16 cellular contexts compared by ENCODE assay signal in genomic region chr9:112760821-112761220, GRCh38.
"Had no signal": no experiment of that assay in that cellular context is flagged by ENCODE, and none has a peak within 500 bp of the region (broad histone marks: within the 10 kb centered on the region; RNA-seq: fewer than 3 reads in every experiment).

No MANE protein-coding gene starts in this region.

- H3K4me3 Mint-ChIP-seq: naive thymus-derived CD4-positive, alpha-beta T cell had no signal

- DNase-seq: cerebellar nuclear complex; dermis blood vessel endothelial cell; foreskin melanocyte; heart left ventricle; hippocampal formation; left colon; left ventricle myocardium superior; naive thymus-derived CD4-positive, alpha-beta T cell; posterior cingulate gyrus; stimulated activated CD4-positive, alpha-beta T cell treated with anti-CD3 and anti-CD28 coated beads, Interleukin-2, amount 100 ng/mL, for 24 hours; stimulated activated naive CD4-positive, alpha-beta T cell treated with Interleukin-2 at 50 U/mL for 16 hours; testis; transverse colon had no signal

- ATAC-seq: heart left ventricle; left colon; left ventricle myocardium superior; naive thymus-derived CD4-positive, alpha-beta T cell; sciatic nerve had no signal

- H3K4me3 ChIP-seq: heart left ventricle, lung, testis, transverse colon had no signal

- H3K27me3 Mint-ChIP-seq: naive thymus-derived CD4-positive, alpha-beta T cell had no signal

- H3K27ac ChIP-seq: heart left ventricle, testis, transverse colon had no signal

- H3K9me3 ChIP-seq: testis, transverse colon had no signal

- H3K27me3 ChIP-seq: heart left ventricle, testis, transverse colon had no signal

- FAIRE-seq: colon had no signal

- H3K36me3 ChIP-seq: heart left ventricle, transverse colon had no signal
